In the genomic region with DNA sequence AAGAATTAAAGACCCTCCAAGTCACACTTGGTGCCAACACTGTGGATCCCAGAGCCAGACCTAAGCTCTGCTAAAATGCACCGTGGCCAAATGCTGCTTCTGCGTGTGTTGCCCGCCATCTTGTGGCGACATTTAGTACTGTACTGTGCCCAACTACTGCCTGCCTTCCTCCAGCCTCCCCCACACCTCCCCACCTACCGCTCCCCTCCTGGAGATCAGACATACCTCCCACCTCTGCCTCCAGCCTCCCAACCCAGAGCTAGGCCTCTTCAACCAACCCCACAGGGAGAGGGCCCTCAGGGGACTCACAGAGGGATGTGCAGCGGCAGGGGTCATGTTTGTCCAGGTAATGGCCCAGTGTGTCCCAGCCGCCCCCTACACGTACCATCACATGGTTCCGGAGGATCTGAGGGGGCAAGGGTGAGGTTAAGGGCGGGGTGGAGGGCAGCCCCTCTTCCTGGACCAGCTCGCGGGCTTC, we compare ENCODE assay signal across 8 cellular contexts. TPM values are rescaled to one million over a fixed set of nuclear protein-coding genes. Genes with fewer than 3 reads are reported as not detected.
A peak's percentile ranks its signal among the peaks of the same experiment; 100 is the strongest.
DNase-seq lines count a peak whose midpoint lies in the region; ATAC-seq, FAIRE-seq and TF ChIP-seq lines count a peak whose summit lies in the region.

No MANE protein-coding gene starts in this region.

- DNase-seq in DMS53 (lab: John Stamatoyannopoulos, UW) (peak; percentile 79), RCC 7860 (ENCODE audit: low spot score) (peak; percentile 50), fibroblast of the aortic adventitia (ENCODE audit: low read depth) (peak; percentile 84), nucleus accumbens (lab: John Stamatoyannopoulos, UW) (peak in 48 of 56 donors; percentile 9 to 88 (median 42)), superior temporal gyrus (ENCODE audit: extremely low spot score) (peak; percentile 89)
- DNase-seq in Jurkat, Clone E6-1 (ENCODE audit: low read depth, low spot score), result peak; percentile 75
- peak; percentile 79 to 82 for DNase-seq in activated T-cell treated with anti-CD3 and anti-CD28 coated beads, Interleukin-2, amount 50 U/mL, for 72 hours

- H3K4me3 ChIP-seq in Jurkat, Clone E6-1 (ENCODE audit: low read length), result no peak overlapping the region
- H3K4me3 ChIP-seq in fibroblast of the aortic adventitia (ENCODE audit: low read depth, low read length), result no peak overlapping the region

- peaks cover 39% of the 10 kb centered on the region for H3K27me3 Mint-ChIP-seq in activated T-cell treated with anti-CD3 and anti-CD28 coated beads, Interleukin-2, amount 50 U/mL, for 72 hours (ENCODE audit: low read depth)

- no peaks in the 10 kb centered on the region for H3K36me3 Mint-ChIP-seq in activated T-cell treated with anti-CD3 and anti-CD28 coated beads, Interleukin-2, amount 50 U/mL, for 72 hours (ENCODE audit: insufficient read depth in 2 of 2)

- FAIRE-seq in RCC 7860 (lab: Jason Lieb, UNC), result no peak

- H3K4me3 Mint-ChIP-seq in activated T-cell treated with anti-CD3 and anti-CD28 coated beads, Interleukin-2, amount 50 U/mL, for 72 hours, result no peak overlapping the region

- no peak overlapping the region for H3K27ac Mint-ChIP-seq in activated T-cell treated with anti-CD3 and anti-CD28 coated beads, Interleukin-2, amount 50 U/mL, for 72 hours

- peaks cover 26% of the 10 kb centered on the region for H3K4me1 Mint-ChIP-seq in activated T-cell treated with anti-CD3 and anti-CD28 coated beads, Interleukin-2, amount 50 U/mL, for 72 hours (ENCODE audit: low read depth)

- ATAC-seq in activated T-cell treated with anti-CD3 and anti-CD28 coated beads, Interleukin-2, amount 50 U/mL, for 72 hours (replicated peaks in 1 of 2), result peak; percentile 84 to 89
- no peak for ATAC-seq in HG03469 (IDR thresholded peaks at IDR 0.05; ENCODE audit: unreplicated experiment)

- H3K9me3 Mint-ChIP-seq in activated T-cell treated with anti-CD3 and anti-CD28 coated beads, Interleukin-2, amount 50 U/mL, for 72 hours, result no peaks in the 10 kb centered on the region

- TF ChIP-seq CTCF in fibroblast of the aortic adventitia (IDR thresholded peaks at IDR 0.05; ENCODE audit: insufficient read depth, low read length), result peak; percentile 89

RNA-seq across cellular contexts. Expression of a gene that starts 5.5 kb away (rescaled TPM):
- not detected for polyA plus RNA-seq in Jurkat, Clone E6-1 (2012; ENCODE audit: insufficient read depth, insufficient read length)
- total RNA-seq in activated T-cell treated with anti-CD3 and anti-CD28 coated beads, Interleukin-2, amount 50 U/mL, for 72 hours, result under 1 TPM; 0.09 to 0.17 TPM
- not detected in 2 replicates for total RNA-seq in fibroblast of the aortic adventitia (ENCODE audit: low replicate concordance)

RNA-seq across cellular contexts. Expression of a gene that starts 13.1 kb away (rescaled TPM):
- polyA plus RNA-seq in Jurkat, Clone E6-1 (2012; ENCODE audit: insufficient read depth, insufficient read length), result not detected
- total RNA-seq in activated T-cell treated with anti-CD3 and anti-CD28 coated beads, Interleukin-2, amount 50 U/mL, for 72 hours, result not detected
- not detected in 2 replicates for total RNA-seq in fibroblast of the aortic adventitia (ENCODE audit: low replicate concordance)

RNA-seq across cellular contexts. Expression of a gene that starts 16.1 kb away (rescaled TPM):
- 0.63 TPM for polyA plus RNA-seq in Jurkat, Clone E6-1 (2012; ENCODE audit: insufficient read depth, insufficient read length)
- total RNA-seq in activated T-cell treated with anti-CD3 and anti-CD28 coated beads, Interleukin-2, amount 50 U/mL, for 72 hours, result 1 to 10 TPM in 1 of 2 donors, under 1 TPM in 1; 0.32 to 1.3 TPM
- 1.5 and 3.8 TPM in 2 replicates for total RNA-seq in fibroblast of the aortic adventitia (ENCODE audit: low replicate concordance)

RNA-seq across cellular contexts. Expression of a gene that starts 47.9 kb away (rescaled TPM):
- polyA plus RNA-seq in Jurkat, Clone E6-1 (2012; ENCODE audit: insufficient read depth, insufficient read length), result 4.5 TPM
- total RNA-seq in activated T-cell treated with anti-CD3 and anti-CD28 coated beads, Interleukin-2, amount 50 U/mL, for 72 hours, result under 1 TPM in 1 of 2 donors, not detected in 1; 0.96 TPM
- 0.09 TPM in 1 of 2 replicates, not detected in the other for total RNA-seq in fibroblast of the aortic adventitia (ENCODE audit: low replicate concordance)
